ENCODE assay signal across 38 cellular contexts in the genomic region with DNA sequence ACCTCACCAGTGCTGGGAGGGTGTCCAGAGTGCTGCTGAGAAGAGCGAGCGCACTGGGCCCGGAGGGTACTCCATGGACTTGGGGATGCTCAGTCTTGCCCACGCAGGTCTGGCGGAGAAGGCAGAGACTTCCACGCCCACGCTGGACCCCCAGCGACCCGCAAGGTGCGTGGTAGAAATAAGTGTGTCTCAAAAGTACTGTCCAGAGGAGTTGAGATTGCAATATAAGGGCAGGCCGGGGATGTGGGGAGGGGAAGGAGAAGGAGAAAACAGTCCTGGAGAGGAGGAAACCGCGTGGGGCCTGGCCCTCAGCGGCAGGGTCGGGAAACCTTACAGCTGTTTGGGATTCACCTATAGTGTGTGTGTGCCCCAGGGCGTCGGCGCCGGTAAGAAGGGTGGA. TPM values are rescaled to one million over a fixed set of nuclear protein-coding genes. Genes with fewer than 3 reads are reported as not detected.
"Had no signal": no experiment of that assay in that cellular context is flagged by ENCODE, and none has a peak within 500 bp of the region (broad histone marks: within the 10 kb centered on the region; RNA-seq: fewer than 3 reads in every experiment).

No MANE protein-coding gene starts in this region.

- H3K27ac Mint-ChIP-seq: activated B cell treated with CpG ODN at 0.5 μM for 24 hours; activated CD8-positive, alpha-beta T cell treated with anti-CD3 and anti-CD28 coated beads for 36 hours; activated naive CD4-positive, alpha-beta T cell treated with anti-CD3 and anti-CD28 coated beads, Interleukin-2, amount 10 ng/mL, durations not matched to agents 7 days and 5 days; activated naive CD8-positive, alpha-beta T cell treated with anti-CD3 and anti-CD28 coated beads, Interleukin-2, amount 50 U/mL, for 24 hours; activated T-helper 1 cell treated with anti-CD3 and anti-CD28 coated beads, Interleukin-12 subunit alpha, Interleukin-12 subunit beta, Interleukin-2, Interleukin-4 antibody, amounts not matched to agents 30 ng/mL and 10 ng/mL and 1 ng/mL, durations not matched to agents 14 hours and 24 hours and 36 hours; activated T-helper 2 cell treated with anti-CD3 and anti-CD28 coated beads, Interferon-gamma antibody, Interleukin-2, Interleukin-4, amounts not matched to agents 10 μg/mL and 5 μg/mL and 100 μg/mL, durations not matched to agents 14 hours and 24 hours and 36 hours; dendritic cell treated with granulocyte-macrophage colony-stimulating factor and Interleukin-4, amounts not matched to agents 40 ng/mL and 50 ng/mL, for 4 days; endodermal cell; T-cell; T-helper 1 cell treated with Interleukin-12 subunit alpha and Interleukin-12 subunit beta and Interleukin-4 antibody, amounts not matched to agents 30 μg/mL and 1 μg/mL, for 36 hours had no signal

- ATAC-seq: activated CD4-positive, CD25-positive, alpha-beta regulatory T cell treated with anti-CD3 and anti-CD28 coated beads, Interleukin-2, amount 50 U/mL, for 24 hours; activated CD8-positive, alpha-beta T cell treated with anti-CD3 and anti-CD28 coated beads for 36 hours; activated naive CD4-positive, alpha-beta T cell treated with anti-CD3 and anti-CD28 coated beads, Interleukin-2, amount 50 U/mL, for 72 hours; activated naive CD8-positive, alpha-beta T cell treated with anti-CD3 and anti-CD28 coated beads, Interleukin-2, amount 50 U/mL, for 24 hours; gastrocnemius medialis; heart left ventricle; T-cell had no signal

- FAIRE-seq: astrocyte, bronchial epithelial cell had no signal

- H3K4me1 ChIP-seq: foreskin keratinocyte had no signal

- H3K4me3 Mint-ChIP-seq: activated B cell treated with CpG ODN at 0.5 μM for 24 hours; activated CD8-positive, alpha-beta T cell treated with anti-CD3 and anti-CD28 coated beads for 36 hours; activated naive CD4-positive, alpha-beta T cell treated with anti-CD3 and anti-CD28 coated beads, Interleukin-2, amount 10 ng/mL, durations not matched to agents 7 days and 5 days; activated naive CD8-positive, alpha-beta T cell treated with anti-CD3 and anti-CD28 coated beads, Interleukin-2, amount 50 U/mL, for 24 hours; activated T-helper 1 cell treated with anti-CD3 and anti-CD28 coated beads, Interleukin-12 subunit alpha, Interleukin-12 subunit beta, Interleukin-2, Interleukin-4 antibody, amounts not matched to agents 30 ng/mL and 10 ng/mL and 1 ng/mL, durations not matched to agents 14 hours and 24 hours and 36 hours; central memory CD8-positive, alpha-beta T cell; dendritic cell treated with granulocyte-macrophage colony-stimulating factor and Interleukin-4, amounts not matched to agents 40 ng/mL and 50 ng/mL, for 4 days; T-cell; T-helper 1 cell treated with Interleukin-12 subunit alpha and Interleukin-12 subunit beta and Interleukin-4 antibody, amounts not matched to agents 30 μg/mL and 1 μg/mL, for 36 hours had no signal

- H3K36me3 Mint-ChIP-seq: T-cell had no signal

- H3K36me3 ChIP-seq: brain microvascular endothelial cell, esophagus muscularis mucosa, gastrocnemius medialis, heart left ventricle, WERI-Rb-1 had no signal

- H3K27me3 ChIP-seq: brain microvascular endothelial cell had no signal

- H3K9me3 Mint-ChIP-seq: activated CD8-positive, alpha-beta T cell treated with anti-CD3 and anti-CD28 coated beads for 36 hours; activated naive CD4-positive, alpha-beta T cell treated with anti-CD3 and anti-CD28 coated beads, Interleukin-2, amount 10 ng/mL, durations not matched to agents 7 days and 5 days; activated naive CD4-positive, alpha-beta T cell treated with anti-CD3 and anti-CD28 coated beads, Interleukin-2, amount 50 U/mL, for 72 hours; activated T-helper 2 cell treated with anti-CD3 and anti-CD28 coated beads, Interferon-gamma antibody, Interleukin-2, Interleukin-4, amounts not matched to agents 10 μg/mL and 5 μg/mL and 100 μg/mL, durations not matched to agents 14 hours and 24 hours and 36 hours; dendritic cell treated with granulocyte-macrophage colony-stimulating factor and Interleukin-4, amounts not matched to agents 40 ng/mL and 50 ng/mL, for 4 days; endodermal cell had no signal

- H3K27ac ChIP-seq: brain microvascular endothelial cell, coronary artery, dorsolateral prefrontal cortex, esophagus muscularis mucosa, foreskin keratinocyte, gastrocnemius medialis, heart left ventricle, WERI-Rb-1 had no signal

- H3K4me1 Mint-ChIP-seq: activated B cell treated with CpG ODN at 0.5 μM for 24 hours; activated naive CD4-positive, alpha-beta T cell treated with anti-CD3 and anti-CD28 coated beads, Interleukin-2, amount 10 ng/mL, durations not matched to agents 7 days and 5 days; activated naive CD8-positive, alpha-beta T cell treated with anti-CD3 and anti-CD28 coated beads, Interleukin-2, amount 50 U/mL, for 24 hours; central memory CD8-positive, alpha-beta T cell; T-cell had no signal

- DNase-seq: activated B cell treated with CpG ODN at 0.5 μM for 24 hours; activated CD4-positive, alpha-beta T cell treated with anti-CD3 and anti-CD28 coated beads for 48 hours; activated CD4-positive, alpha-beta T cell treated with anti-CD3 and anti-CD28 coated beads, Interleukin-2, amount 50 U/mL, for 1 hour; activated CD4-positive, alpha-beta T cell treated with anti-CD3 and anti-CD28 coated beads, Interleukin-2, amount 50 U/mL, for 48 hours; activated CD8-positive, alpha-beta memory T cell treated with anti-CD3 and anti-CD28 coated beads for 24 hours; activated CD8-positive, alpha-beta memory T cell treated with anti-CD3 and anti-CD28 coated beads, Interleukin-2, amount 50 U/mL, for 4 hours; activated CD8-positive, alpha-beta T cell treated with anti-CD3 and anti-CD28 coated beads for 36 hours; activated gamma-delta T cell; activated naive CD4-positive, alpha-beta T cell; activated naive CD4-positive, alpha-beta T cell treated with anti-CD3 and anti-CD28 coated beads, Interleukin-2, amount 10 ng/mL, durations not matched to agents 7 days and 5 days; activated naive CD8-positive, alpha-beta T cell treated with anti-CD3 and anti-CD28 coated beads, Interleukin-2, amount 50 U/mL, for 24 hours; activated T-cell treated with anti-CD3 and anti-CD28 coated beads, Interleukin-2, amount 50 U/mL, for 1 hour; activated T-cell treated with anti-CD3 and anti-CD28 coated beads, Interleukin-2, amount 50 U/mL, for 48 hours; brain microvascular endothelial cell; dorsolateral prefrontal cortex; effector memory CD4-positive, alpha-beta T cell; erythroblast; foreskin keratinocyte; gastrocnemius medialis; glutamatergic neuron; SW 1271; T-cell; T-helper 9 cell; WERI-Rb-1 had no signal

- H3K9me3 ChIP-seq: esophagus muscularis mucosa, gastrocnemius medialis, heart left ventricle had no signal

- H3K4me3 ChIP-seq: coronary artery, dorsolateral prefrontal cortex, esophagus muscularis mucosa, gastrocnemius medialis, heart left ventricle had no signal

RNA-seq across cellular contexts. Expression of gene NR2F2, which starts 38.9 kb away (rescaled TPM):
- total RNA-seq: activated B cell treated with CpG ODN at 0.5 μM for 24 hours; activated CD8-positive, alpha-beta T cell treated with anti-CD3 and anti-CD28 coated beads for 36 hours; activated naive CD4-positive, alpha-beta T cell treated with anti-CD3 and anti-CD28 coated beads, Interleukin-2, amount 50 U/mL, for 72 hours; activated T-helper 1 cell treated with anti-CD3 and anti-CD28 coated beads, Interleukin-12 subunit alpha, Interleukin-12 subunit beta, Interleukin-2, Interleukin-4 antibody, amounts not matched to agents 30 ng/mL and 10 ng/mL and 1 ng/mL, durations not matched to agents 14 hours and 24 hours and 36 hours; activated T-helper 2 cell treated with anti-CD3 and anti-CD28 coated beads, Interferon-gamma antibody, Interleukin-2, Interleukin-4, amounts not matched to agents 10 μg/mL and 5 μg/mL and 100 μg/mL, durations not matched to agents 14 hours and 24 hours and 36 hours; T-helper 2 cell treated with Interferon-gamma antibody and Interleukin-4, amounts not matched to agents 100 ng/mL and 5 ng/mL, for 36 hours had no signal
